ENCODE assay signal across 26 cellular contexts in genomic region chr7:111903797-111904196, GRCh38.
DNase-seq lines count a peak whose midpoint lies in the region; ATAC-seq and TF ChIP-seq lines count a peak whose summit lies in the region.
"Had no signal": no experiment of that assay in that cellular context is flagged by ENCODE, and none has a peak within 500 bp of the region (broad histone marks: within the 10 kb centered on the region; RNA-seq: fewer than 3 reads in every experiment).

No MANE protein-coding gene starts in this region.

- no peaks in the 10 kb centered on the region for H3K4me1 Mint-ChIP-seq in effector memory CD8-positive, alpha-beta T cell (ENCODE audit: low read depth in 2 of 2)
- H3K4me1 Mint-ChIP-seq: activated naive CD4-positive, alpha-beta T cell treated with anti-CD3 and anti-CD28 coated beads, Interleukin-2, amount 10 ng/mL, durations not matched to agents 7 days and 5 days; nephron; stimulated activated naive B cell treated with anti-CD40 and anti-IgM and Interleukin-4, amounts not matched to agents 10 μg/mL and 1 μg/mL and 100 μg/mL, for 72 hours had no signal

- DNase-seq in HT1080 (ENCODE audit: low read depth), result peak; percentile 52
- DNase-seq in amniotic epithelial cell (ENCODE audit: low read depth), result peak; percentile 95
- DNase-seq in glomerular visceral epithelial cell (ENCODE audit: extremely low spot score), result peak; percentile 6
- peak; percentile 35 for DNase-seq in retinal pigment epithelial cell (ENCODE audit: low read depth)
- DNase-seq in stimulated activated CD4-positive, alpha-beta T cell treated with anti-CD3 and anti-CD28 coated beads, Interleukin-12 subunit alpha, Interleukin-12 subunit beta, amount 100 ng/mL, for 4 hours, result no peak
- no peak for DNase-seq in nucleus accumbens (lab: John Stamatoyannopoulos, UW)
- DNase-seq in effector memory CD8-positive, alpha-beta T cell, result no peak
- DNase-seq: activated CD4-positive, alpha-beta T cell treated with anti-CD3 and anti-CD28 coated beads, Interleukin-2, amount 50 U/mL, for 4 hours; activated naive CD4-positive, alpha-beta T cell treated with anti-CD3 and anti-CD28 coated beads, Interleukin-2, amount 10 ng/mL, durations not matched to agents 7 days and 5 days; amygdala; C1 segment of cervical spinal cord; Caco-2; effector CD8-positive, alpha-beta T cell; MG63; NCI-H1417; NCI-H2081 treated with DMSO at 0.1 percent for 48 hours; NCI-H345; stimulated activated CD4-positive, alpha-beta T cell treated with anti-CD3 and anti-CD28 coated beads, Interleukin-15, amount 100 ng/mL, for 24 hours; stimulated activated naive B cell treated with anti-CD40 and anti-IgM and Interleukin-4, amounts not matched to agents 10 μg/mL and 1 μg/mL and 100 μg/mL, for 72 hours had no signal

- no peak for ATAC-seq in HG03095 (IDR thresholded peaks at IDR 0.05; ENCODE audit: unreplicated experiment)
- no peak for ATAC-seq in effector memory CD8-positive, alpha-beta T cell (replicated peaks)
- ATAC-seq: gastroesophageal sphincter; sciatic nerve; stimulated activated naive B cell treated with anti-CD40 and anti-IgM and Interleukin-4, amounts not matched to agents 10 μg/mL and 1 μg/mL and 100 μg/mL, for 72 hours had no signal

- no peaks in the 10 kb centered on the region for H3K9me3 Mint-ChIP-seq in effector memory CD8-positive, alpha-beta T cell
- H3K9me3 Mint-ChIP-seq: nephron; stimulated activated naive B cell treated with anti-CD40 and anti-IgM and Interleukin-4, amounts not matched to agents 10 μg/mL and 1 μg/mL and 100 μg/mL, for 72 hours; T-helper 1 cell treated with Interleukin-12 subunit alpha and Interleukin-12 subunit beta and Interleukin-4 antibody, amounts not matched to agents 30 μg/mL and 1 μg/mL, for 36 hours had no signal

- no peak overlapping the region for H3K4me3 ChIP-seq in retinal pigment epithelial cell (ENCODE audit: low read length)
- H3K4me3 ChIP-seq: gastroesophageal sphincter, lung, MG63, SK-N-MC had no signal

- no peak overlapping the region for H3K27ac Mint-ChIP-seq in effector memory CD8-positive, alpha-beta T cell
- H3K27ac Mint-ChIP-seq: activated naive CD4-positive, alpha-beta T cell treated with anti-CD3 and anti-CD28 coated beads, Interleukin-2, amount 10 ng/mL, durations not matched to agents 7 days and 5 days; stimulated activated naive B cell treated with anti-CD40 and anti-IgM and Interleukin-4, amounts not matched to agents 10 μg/mL and 1 μg/mL and 100 μg/mL, for 72 hours; T-helper 1 cell treated with Interleukin-12 subunit alpha and Interleukin-12 subunit beta and Interleukin-4 antibody, amounts not matched to agents 30 μg/mL and 1 μg/mL, for 36 hours had no signal

- TF ChIP-seq CTCF in retinal pigment epithelial cell (conservative IDR thresholded peaks at IDR 0.05; ENCODE audit: low read depth, low read length), result no peak

- H3K4me3 Mint-ChIP-seq in effector memory CD8-positive, alpha-beta T cell, result no peak overlapping the region
- H3K4me3 Mint-ChIP-seq: activated naive CD4-positive, alpha-beta T cell treated with anti-CD3 and anti-CD28 coated beads, Interleukin-2, amount 10 ng/mL, durations not matched to agents 7 days and 5 days; nephron; stimulated activated naive B cell treated with anti-CD40 and anti-IgM and Interleukin-4, amounts not matched to agents 10 μg/mL and 1 μg/mL and 100 μg/mL, for 72 hours; T-helper 1 cell treated with Interleukin-12 subunit alpha and Interleukin-12 subunit beta and Interleukin-4 antibody, amounts not matched to agents 30 μg/mL and 1 μg/mL, for 36 hours had no signal

- no peaks in the 10 kb centered on the region for H3K27me3 Mint-ChIP-seq in effector memory CD8-positive, alpha-beta T cell
- H3K27me3 Mint-ChIP-seq: activated naive CD4-positive, alpha-beta T cell treated with anti-CD3 and anti-CD28 coated beads, Interleukin-2, amount 10 ng/mL, durations not matched to agents 7 days and 5 days; stimulated activated naive B cell treated with anti-CD40 and anti-IgM and Interleukin-4, amounts not matched to agents 10 μg/mL and 1 μg/mL and 100 μg/mL, for 72 hours had no signal

- H3K36me3 Mint-ChIP-seq in effector memory CD8-positive, alpha-beta T cell (ENCODE audit: insufficient read depth), result no peaks in the 10 kb centered on the region
- H3K36me3 Mint-ChIP-seq: activated naive CD4-positive, alpha-beta T cell treated with anti-CD3 and anti-CD28 coated beads, Interleukin-2, amount 10 ng/mL, durations not matched to agents 7 days and 5 days; stimulated activated naive B cell treated with anti-CD40 and anti-IgM and Interleukin-4, amounts not matched to agents 10 μg/mL and 1 μg/mL and 100 μg/mL, for 72 hours had no signal

Comparison
In these comparisons a context has a peak if more than half of its experiments do, and no peak if none do; other contexts are left out.
1. DNase-seq: peak in HT1080 (single experiment), amniotic epithelial cell (single experiment), glomerular visceral epithelial cell (single experiment) and retinal pigment epithelial cell (single experiment); none in stimulated activated CD4-positive, alpha-beta T cell treated with anti-CD3 and anti-CD28 coated beads, Interleukin-12 subunit alpha, Interleukin-12 subunit beta, amount 100 ng/mL, for 4 hours (single experiment), nucleus accumbens (0 of 56) and effector memory CD8-positive, alpha-beta T cell (0 of 3).